14 cellular contexts compared by ENCODE assay signal in genomic region chr10:113045155-113046055, GRCh38.
A peak's percentile ranks its signal among the peaks of the same experiment; 100 is the strongest.
DNase-seq lines count a peak whose midpoint lies in the region; ATAC-seq and TF ChIP-seq lines count a peak whose summit lies in the region.
"Had no signal": no experiment of that assay in that cellular context is flagged by ENCODE, and none has a peak within 500 bp of the region (broad histone marks: within the 10 kb centered on the region; RNA-seq: fewer than 3 reads in every experiment).

No MANE protein-coding gene starts in this region.

- TF ChIP-seq POLR2A in breast epithelium (IDR thresholded peaks at IDR 0.05) (no peak), gastrocnemius medialis (IDR thresholded peaks at IDR 0.05) (no peak)

- intact Hi-C loops in breast epithelium (cut with DNase I; ENCODE audit: low total_unique reads) (no loop called here), left lung (cut with DNase I) (loop anchor here in 1 of 2 donors (10.0 kb wide), 1 partner anchor 91 kb away; the partner anchor contains the start of gene TCF7L2), gastrocnemius medialis (cut with DNase I; ENCODE audit: low total_unique reads) (no loop called here)

- H3K36me3 ChIP-seq in breast epithelium (no peaks in the 10 kb centered on the region), left lung (no peaks in the 10 kb centered on the region), gastrocnemius medialis (no peaks in the 10 kb centered on the region)

- peak; percentile 78 for DNase-seq in A172 (ENCODE audit: low spot score)
- DNase-seq in HPDE6-E6E7 (ENCODE audit: extremely low spot score), result peak; percentile 84
- DNase-seq in breast epithelium (ENCODE audit: low spot score in 2 of 2), result no peak
- no peak for DNase-seq in left lung
- DNase-seq in gastrocnemius medialis, result no peak
- no peak for DNase-seq in GM13976 (ENCODE audit: low spot score)
- DNase-seq: activated CD8-positive, alpha-beta T cell treated with anti-CD3 and anti-CD28 coated beads for 36 hours; body of pancreas; NCI-H1048; RPMI8226; stimulated activated CD4-positive, alpha-beta T cell treated with anti-CD3 and anti-CD28 coated beads, Interleukin-4, amount 100 ng/mL, for 24 hours had no signal

- in situ Hi-C loops in gastrocnemius medialis (cut with MboI; ENCODE audit: low sequenced_read_pairs in 4 of 4), result no loop called here
- in situ Hi-C loops in GM13976 (cut with MboI; ENCODE audit: low sequenced_read_pairs, unreplicated experiment), result no loop called here

- H3K9me3 ChIP-seq in breast epithelium (no peaks in the 10 kb centered on the region), left lung (no peaks in the 10 kb centered on the region), gastrocnemius medialis (no peaks in the 10 kb centered on the region)
- H3K9me3 ChIP-seq: body of pancreas had no signal

- H3K4me3 ChIP-seq in breast epithelium (no peak overlapping the region), left lung (no peak overlapping the region), gastrocnemius medialis (no peak overlapping the region)
- H3K4me3 ChIP-seq: body of pancreas had no signal

- TF ChIP-seq CTCF in breast epithelium (IDR thresholded peaks at IDR 0.05) (no peak), left lung (IDR thresholded peaks at IDR 0.05) (no peak), gastrocnemius medialis (IDR thresholded peaks at IDR 0.05 in 4 of 5, conservative IDR thresholded peaks at IDR 0.05 in 1 of 5) (no peak), GM13976 (IDR thresholded peaks at IDR 0.05; ENCODE audit: borderline replicate concordance, control extremely low read depth, extremely low read depth, insufficient read depth, missing control alignments) (no peak)

- H3K27me3 ChIP-seq in breast epithelium, result no peaks in the 10 kb centered on the region
- no peaks in the 10 kb centered on the region for H3K27me3 ChIP-seq in left lung
- H3K27me3 ChIP-seq in gastrocnemius medialis, result no peaks in the 10 kb centered on the region
- H3K27me3 ChIP-seq: body of pancreas had no signal

- peak; percentile 36 for ATAC-seq in left lung
- ATAC-seq in HG02571 (IDR thresholded peaks at IDR 0.05; ENCODE audit: unreplicated experiment), result no peak
- no peak for ATAC-seq in HG02588 (IDR thresholded peaks at IDR 0.05; ENCODE audit: unreplicated experiment)
- no peak for ATAC-seq in gastrocnemius medialis
- ATAC-seq: activated CD8-positive, alpha-beta T cell treated with anti-CD3 and anti-CD28 coated beads for 36 hours; body of pancreas; natural killer cell treated with Interleukin-12 subunit alpha and Interleukin-12 subunit beta and Interleukin-15 and Interleukin-18, amount 100 ng/mL, for 72 hours had no signal

- H3K4me1 ChIP-seq in breast epithelium (peaks cover 0 to 8% of the 10 kb centered on the region in 2 donors), left lung (peaks cover 20 to 50% of the 10 kb centered on the region in 2 donors), gastrocnemius medialis (peaks cover 12 to 33% of the 10 kb centered on the region in 2 donors)
- H3K4me1 ChIP-seq: body of pancreas had no signal

- peak overlapping the region; percentile 18 to 80 for H3K27ac ChIP-seq in breast epithelium
- no peak overlapping the region for H3K27ac ChIP-seq in left lung
- no peak overlapping the region for H3K27ac ChIP-seq in gastrocnemius medialis
- H3K27ac ChIP-seq: body of pancreas had no signal

Comparison
In these comparisons a context has a peak if more than half of its experiments do, and no peak if none do; other contexts are left out.
1. DNase-seq: peak in A172 (single experiment) and HPDE6-E6E7 (single experiment); none in breast epithelium (0 of 2), left lung (0 of 2), gastrocnemius medialis (0 of 2) and GM13976 (single experiment).
2. H3K27ac ChIP-seq: peak in breast epithelium (2 of 2); none in left lung (0 of 2) and gastrocnemius medialis (0 of 4).